Comparison of ENCODE assay signal across 18 cellular contexts in the genomic region with DNA sequence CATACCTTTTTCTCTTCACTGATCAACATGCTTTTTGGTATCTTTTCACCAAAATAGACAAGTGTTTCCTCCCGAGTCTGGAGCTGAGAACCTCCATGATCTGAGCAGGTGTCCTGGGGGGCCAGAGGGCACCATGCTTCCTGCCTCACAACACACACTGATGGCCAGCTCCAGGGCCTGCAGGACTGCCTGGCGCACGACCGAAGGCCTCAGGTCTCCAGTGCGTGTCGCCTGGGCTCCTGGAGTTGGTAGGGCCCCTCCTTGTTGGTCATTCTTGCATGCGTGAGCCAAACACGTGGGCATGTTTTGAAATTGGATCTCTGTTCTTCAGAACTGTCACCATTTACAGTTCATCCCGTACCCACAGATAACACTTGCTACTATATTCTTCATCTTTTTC.
DNase-seq lines count a peak whose midpoint lies in the region; ATAC-seq, FAIRE-seq and TF ChIP-seq lines count a peak whose summit lies in the region.
"Had no signal": no experiment of that assay in that cellular context is flagged by ENCODE, and none has a peak within 500 bp of the region (broad histone marks: within the 10 kb centered on the region; RNA-seq: fewer than 3 reads in every experiment).

No MANE protein-coding gene starts in this region.

- no peak overlapping the region for H3K4me3 ChIP-seq in left lung
- no peak overlapping the region for H3K4me3 ChIP-seq in gastrocnemius medialis
- no peak overlapping the region for H3K4me3 ChIP-seq in SJCRH30
- no peak overlapping the region for H3K4me3 ChIP-seq in colonic mucosa
- H3K4me3 ChIP-seq: A549; BLaER1 treated with 17β-estradiol and CSF1 and Interleukin-3, amounts not matched to agents 10 nM and 100 nM had no signal

- ATAC-seq in left ventricle myocardium superior (no peak), left lung (no peak), gastrocnemius medialis (peak; percentile 60 to 96)
- ATAC-seq: A549, HepG2 had no signal

- TF ChIP-seq CTCF in left lung (IDR thresholded peaks at IDR 0.05) (no peak), gastrocnemius medialis (IDR thresholded peaks at IDR 0.05 in 4 of 5, conservative IDR thresholded peaks at IDR 0.05 in 1 of 5) (no peak), colonic mucosa (IDR thresholded peaks at IDR 0.05) (no peak), D721Med (IDR thresholded peaks at IDR 0.05; ENCODE audit: insufficient read depth, missing control alignments) (no peak)

- no peaks in the 10 kb centered on the region for H3K27me3 ChIP-seq in left lung
- no peaks in the 10 kb centered on the region for H3K27me3 ChIP-seq in gastrocnemius medialis
- H3K27me3 ChIP-seq in SJCRH30 = no peaks in the 10 kb centered on the region
- no peaks in the 10 kb centered on the region for H3K27me3 ChIP-seq in colonic mucosa
- H3K27me3 ChIP-seq: BLaER1 treated with 17β-estradiol and CSF1 and Interleukin-3, amounts not matched to agents 10 nM and 100 nM had no signal

- intact Hi-C loops in cardiac septum (cut with DNase I) (no loop called here), left ventricle myocardium superior (cut with micrococcal nuclease) (no loop called here), left lung (cut with DNase I) (no loop called here), gastrocnemius medialis (cut with DNase I; ENCODE audit: low total_unique reads) (no loop called here), colonic mucosa (cut with DNase I) (no loop called here)

- H3K4me1 ChIP-seq in left lung (peaks cover 0 to 4% of the 10 kb centered on the region in 2 donors), gastrocnemius medialis (peaks cover 0 to 7% of the 10 kb centered on the region in 2 donors), SJCRH30 (no peaks in the 10 kb centered on the region), colonic mucosa (no peaks in the 10 kb centered on the region)
- H3K4me1 ChIP-seq: A549 had no signal

- H3K9me3 ChIP-seq in left lung (peaks cover 0 to 15% of the 10 kb centered on the region in 2 donors), gastrocnemius medialis (no peaks in the 10 kb centered on the region), SJCRH30 (replicated peaks) (peaks cover 6% of the 10 kb centered on the region), colonic mucosa (no peaks in the 10 kb centered on the region)

- in situ Hi-C loops in gastrocnemius medialis (cut with MboI; ENCODE audit: low sequenced_read_pairs in 4 of 4) = loop anchor here in 1 of 4 donors (25.0 kb wide), 1 partner anchor 234 kb away; no protein-coding TSS in a partner anchor

- TF ChIP-seq POLR2A in gastrocnemius medialis (IDR thresholded peaks at IDR 0.05) = no peak

- DNase-seq in cardiac septum (ENCODE audit: low spot score) (peak; percentile 68), left ventricle myocardium superior (no peak), left lung (peak; percentile 11 to 45), gastrocnemius medialis (peak in 1 of 2 donors; percentile 35), SJCRH30 (no peak), colonic mucosa (no peak), D721Med (ENCODE audit: insufficient read length, low spot score) (no peak)
- DNase-seq: DMS79 treated with DMSO at 0.1 percent for 48 hours, KG1, MV-4-11, NCI-H187, NCI-H2107, NCI-H510A, NCI-H748 treated with DMSO at 0.1 percent for 48 hours, SHP77 treated with DMSO at 0.1 percent for 48 hours had no signal

- FAIRE-seq in D721Med (lab: Jason Lieb, UNC) = no peak
- FAIRE-seq: A549, HepG2 had no signal

- no peak overlapping the region for H3K27ac ChIP-seq in left lung
- peak overlapping the region in 1 of 4 donors; percentile 65 for H3K27ac ChIP-seq in gastrocnemius medialis
- H3K27ac ChIP-seq in SJCRH30 = no peak overlapping the region
- H3K27ac ChIP-seq in colonic mucosa = no peak overlapping the region
- H3K27ac ChIP-seq: A549; BLaER1 treated with 17β-estradiol and CSF1 and Interleukin-3, amounts not matched to agents 10 nM and 100 nM had no signal

- no peak overlapping the region for H3K9ac ChIP-seq in colonic mucosa (ENCODE audit: low read depth in 2 of 2, low read length in 2 of 2)
- H3K9ac ChIP-seq: BLaER1 treated with 17β-estradiol and CSF1 and Interleukin-3, amounts not matched to agents 10 nM and 100 nM had no signal

- peaks cover 0 to 40% of the 10 kb centered on the region in 2 donors for H3K36me3 ChIP-seq in left lung
- peaks cover 0 to 23% of the 10 kb centered on the region in 2 donors for H3K36me3 ChIP-seq in gastrocnemius medialis
- H3K36me3 ChIP-seq in SJCRH30 = no peaks in the 10 kb centered on the region; the same call in 1 of the 2 replicates
- H3K36me3 ChIP-seq in colonic mucosa = no peaks in the 10 kb centered on the region

Comparison
In these comparisons a context has a peak if more than half of its experiments do, and no peak if none do; other contexts are left out.
1. DNase-seq: peak in cardiac septum (single experiment) and left lung (2 of 2); none in left ventricle myocardium superior (single experiment), SJCRH30 (0 of 2), colonic mucosa (single experiment) and D721Med (single experiment).
2. ATAC-seq: peak in gastrocnemius medialis (2 of 2); none in left ventricle myocardium superior (single experiment) and left lung (single experiment).